ENCODE assay signal across 1 cellular context in genomic region chr12:700061-700460, GRCh38.
TF ChIP-seq lines count a peak whose summit lies in the region.

No MANE protein-coding gene starts in this region.

TF ChIP-seq in SK-N-SH, 30 proteins besides CTCF, POLR2A, EP300 and RAD21:
- TF ChIP-seq ZBTB33 (IDR thresholded peaks at IDR 0.05; ENCODE audit: borderline replicate concordance, low read depth) (no peak), SIN3A (IDR thresholded peaks at IDR 0.05; ENCODE audit: borderline replicate concordance, low read depth, low read length) (no peak), CHD2 (IDR thresholded peaks at IDR 0.05; ENCODE audit: low read length, partially characterized antibody) (no peak), YY1 (IDR thresholded peaks at IDR 0.05; ENCODE audit: low read depth) (no peak)
